1 cellular context compared by ENCODE assay signal in the genomic region with DNA sequence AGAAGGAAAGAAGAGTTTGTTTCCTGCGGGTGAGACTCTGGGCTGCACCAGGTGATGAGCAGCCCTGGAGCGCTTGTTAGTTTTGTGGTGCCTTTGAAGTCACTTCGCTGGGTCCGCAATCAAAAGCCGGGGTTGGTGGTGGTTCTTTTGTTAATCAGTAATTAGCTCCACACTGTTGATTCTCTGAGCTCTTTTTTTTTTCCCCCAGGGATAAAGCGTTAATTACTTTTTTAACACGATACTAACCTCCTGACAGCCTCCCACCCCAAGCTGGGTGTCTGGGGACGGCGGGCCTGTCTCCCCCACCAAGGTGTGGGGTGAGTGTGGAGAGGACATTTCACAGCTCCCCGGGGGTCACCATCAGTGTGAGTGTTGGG.
TF ChIP-seq lines count a peak whose summit lies in the region.

No MANE protein-coding gene starts in this region.

TF ChIP-seq in H1, 55 proteins besides CTCF, POLR2A, EP300 and RAD21 (continued from another document):
- no peak for TF ChIP-seq GABPA (IDR thresholded peaks at IDR 0.05; ENCODE audit: borderline replicate concordance, insufficient read depth, low read length)
